ENCODE assay signal across 2 cellular contexts in genomic region chr9:121633736-121634135, GRCh38.
TF ChIP-seq lines count a peak whose summit lies in the region.

No MANE protein-coding gene starts in this region.

TF ChIP-seq in A549, 52 proteins besides CTCF, POLR2A, EP300 and RAD21:
- TF ChIP-seq ZFP36 (IDR thresholded peaks at IDR 0.05; ENCODE audit: borderline replicate concordance, partially characterized antibody) (peak; percentile 72), KDM1A (IDR thresholded peaks at IDR 0.05; ENCODE audit: low read depth) (no peak)
TF ChIP-seq in A549: peak in this region for 1.

TF ChIP-seq in H1, 55 proteins besides CTCF, POLR2A, EP300 and RAD21:
- no peak for TF ChIP-seq SP1 (IDR thresholded peaks at IDR 0.05; ENCODE audit: low read depth, low read length)
- TF ChIP-seq CHD1 (IDR thresholded peaks at IDR 0.05; ENCODE audit: low read depth, low read length): no peak
- TF ChIP-seq FOSL1 (IDR thresholded peaks at IDR 0.05; ENCODE audit: insufficient read depth, low read depth, low read length): no peak
- no peak for TF ChIP-seq SIX5 (IDR thresholded peaks at IDR 0.05; ENCODE audit: low read depth, low read length)
- TF ChIP-seq ASH2L (IDR thresholded peaks at IDR 0.05; ENCODE audit: low read length): no peak
- TF ChIP-seq CBX5 (IDR thresholded peaks at IDR 0.05; ENCODE audit: low read depth, low read length): no peak
- TF ChIP-seq MAX (IDR thresholded peaks at IDR 0.05): no peak
- no peak for TF ChIP-seq GABPA (IDR thresholded peaks at IDR 0.05; ENCODE audit: borderline replicate concordance, insufficient read depth, low read length)
- TF ChIP-seq RXRA (IDR thresholded peaks at IDR 0.05; ENCODE audit: insufficient read depth, low read depth, low read length): no peak
- no peak for TF ChIP-seq ATF2 (IDR thresholded peaks at IDR 0.05; ENCODE audit: low read length)
- TF ChIP-seq TBP (IDR thresholded peaks at IDR 0.05; ENCODE audit: low read depth, low read length): no peak
- no peak for TF ChIP-seq YY1 (IDR thresholded peaks at IDR 0.05; ENCODE audit: low read depth, low read length)
- no peak for TF ChIP-seq EGR1 (IDR thresholded peaks at IDR 0.05; ENCODE audit: borderline replicate concordance, low read depth, low read length)
- no peak for TF ChIP-seq JUND (IDR thresholded peaks at IDR 0.05; ENCODE audit: low read length)
- TF ChIP-seq CTBP2 (IDR thresholded peaks at IDR 0.05; ENCODE audit: borderline replicate concordance, insufficient read depth, insufficient read length, low read length): no peak
- TF ChIP-seq CBX8 (IDR thresholded peaks at IDR 0.05; ENCODE audit: borderline replicate concordance, low read depth, low read length): no peak
- TF ChIP-seq TEAD4 (IDR thresholded peaks at IDR 0.05; ENCODE audit: low read depth, low read length): no peak
- TF ChIP-seq CEBPB (IDR thresholded peaks at IDR 0.05; ENCODE audit: low read depth, low read length): no peak
- TF ChIP-seq KDM1A (IDR thresholded peaks at IDR 0.05; ENCODE audit: borderline replicate concordance, low read length): no peak
